In the genomic region with DNA sequence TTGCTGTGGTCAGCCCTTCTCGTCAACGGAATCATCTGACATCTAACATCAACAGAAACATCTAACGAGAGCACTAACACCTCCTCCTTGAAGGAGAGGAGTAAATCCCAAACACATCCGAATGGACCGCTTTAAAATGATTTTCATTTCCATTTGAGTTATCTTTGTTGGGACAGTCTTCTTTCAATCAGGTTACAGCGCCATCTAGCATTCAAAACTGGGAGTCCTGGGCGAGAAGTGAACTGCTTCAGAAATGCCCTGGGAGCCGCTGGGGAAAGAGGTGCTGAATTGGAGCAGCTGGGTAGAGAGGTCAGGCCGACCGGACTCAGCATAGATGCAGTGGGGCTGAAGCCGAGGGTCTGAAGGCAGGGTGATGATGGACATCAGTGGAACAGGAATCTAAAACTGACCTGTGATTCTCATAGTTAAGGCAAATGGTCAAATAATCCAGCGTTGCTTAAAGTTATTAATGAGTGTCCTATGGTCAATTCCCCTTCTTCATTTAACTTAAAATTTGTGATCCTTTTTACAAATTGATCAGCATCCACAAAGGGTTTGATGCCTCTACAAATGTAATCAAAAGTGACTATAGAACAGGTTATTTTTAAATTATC, we compare ENCODE assay signal across 8 cellular contexts.
DNase-seq lines count a peak whose midpoint lies in the region; ATAC-seq and TF ChIP-seq lines count a peak whose summit lies in the region.

No MANE protein-coding gene starts in this region.

- H3K27me3 Mint-ChIP-seq in osteocyte (ENCODE audit: unreplicated experiment), result no peaks in the 10 kb centered on the region
- H3K27me3 Mint-ChIP-seq in activated T-helper 2 cell treated with anti-CD3 and anti-CD28 coated beads, Interferon-gamma antibody, Interleukin-2, Interleukin-4, amounts not matched to agents 10 μg/mL and 5 μg/mL and 100 μg/mL, durations not matched to agents 14 hours and 24 hours and 36 hours (ENCODE audit: low read depth), result no peaks in the 10 kb centered on the region

- DNase-seq in NCI-H2196 (lab: John Stamatoyannopoulos, UW; ENCODE audit: unreplicated experiment) (peak; percentile 0), NCI-H2196 treated with DMSO at 0.1 percent for 48 hours (lab: John Stamatoyannopoulos, UW; ENCODE audit: unreplicated experiment) (no peak), NCI-H1417 treated with DMSO at 0.1 percent for 48 hours (lab: John Stamatoyannopoulos, UW) (peak; percentile 14), dorsolateral prefrontal cortex (peak in 4 of 10 donors; percentile 37 to 55 (median 46)), osteocyte (ENCODE audit: extremely low spot score, unreplicated experiment) (no peak), EL (no peak)
- DNase-seq in activated T-helper 2 cell treated with anti-CD3 and anti-CD28 coated beads, Interferon-gamma antibody, Interleukin-2, Interleukin-4, amounts not matched to agents 10 μg/mL and 5 μg/mL and 100 μg/mL, durations not matched to agents 14 hours and 24 hours and 36 hours (ENCODE audit: low spot score), result no peak

- peaks cover 7% of the 10 kb centered on the region for H3K9me3 Mint-ChIP-seq in osteocyte (ENCODE audit: unreplicated experiment)
- H3K9me3 Mint-ChIP-seq in activated T-helper 2 cell treated with anti-CD3 and anti-CD28 coated beads, Interferon-gamma antibody, Interleukin-2, Interleukin-4, amounts not matched to agents 10 μg/mL and 5 μg/mL and 100 μg/mL, durations not matched to agents 14 hours and 24 hours and 36 hours, result peaks cover 11% of the 10 kb centered on the region

- intact Hi-C loops in dorsolateral prefrontal cortex (cut with DNase I), result loop anchor here in 1 of 2 donors (5.0 kb wide), 1 partner anchor 210 kb away; the partner anchor contains the start of gene MAGEL2
- intact Hi-C loops in activated T-helper 2 cell treated with anti-CD3 and anti-CD28 coated beads, Interferon-gamma antibody, Interleukin-2, Interleukin-4, amounts not matched to agents 10 μg/mL and 5 μg/mL and 100 μg/mL, durations not matched to agents 14 hours and 24 hours and 36 hours (cut with micrococcal nuclease), result no loop called here

- peaks cover 0 to 44% (median 12%) of the 10 kb centered on the region in 45 donors for H3K27me3 ChIP-seq in dorsolateral prefrontal cortex

- no peak overlapping the region for H3K4me3 Mint-ChIP-seq in osteocyte (ENCODE audit: unreplicated experiment)
- H3K4me3 Mint-ChIP-seq in activated T-helper 2 cell treated with anti-CD3 and anti-CD28 coated beads, Interferon-gamma antibody, Interleukin-2, Interleukin-4, amounts not matched to agents 10 μg/mL and 5 μg/mL and 100 μg/mL, durations not matched to agents 14 hours and 24 hours and 36 hours (ENCODE audit: low read depth), result no peak overlapping the region

- H3K27ac Mint-ChIP-seq in osteocyte (ENCODE audit: unreplicated experiment), result no peak overlapping the region
- H3K27ac Mint-ChIP-seq in activated T-helper 2 cell treated with anti-CD3 and anti-CD28 coated beads, Interferon-gamma antibody, Interleukin-2, Interleukin-4, amounts not matched to agents 10 μg/mL and 5 μg/mL and 100 μg/mL, durations not matched to agents 14 hours and 24 hours and 36 hours, result no peak overlapping the region

- no peak overlapping the region for H3K27ac ChIP-seq in dorsolateral prefrontal cortex

- H3K4me3 ChIP-seq in dorsolateral prefrontal cortex, result no peak overlapping the region

- TF ChIP-seq CTCF in dorsolateral prefrontal cortex (IDR thresholded peaks at IDR 0.05 in 54 of 56, conservative IDR thresholded peaks at IDR 0.05 in 2 of 56; ENCODE audit: low read depth in 1 of 56, partially characterized antibody in 56 of 56) (peak in 54 of 56 donors; percentile 27 to 77 (median 60)), osteocyte (IDR thresholded peaks at IDR 0.05) (peak; percentile 30)

- no peaks in the 10 kb centered on the region for H3K4me1 Mint-ChIP-seq in osteocyte (ENCODE audit: unreplicated experiment)
- no peaks in the 10 kb centered on the region for H3K4me1 Mint-ChIP-seq in activated T-helper 2 cell treated with anti-CD3 and anti-CD28 coated beads, Interferon-gamma antibody, Interleukin-2, Interleukin-4, amounts not matched to agents 10 μg/mL and 5 μg/mL and 100 μg/mL, durations not matched to agents 14 hours and 24 hours and 36 hours (ENCODE audit: low read depth)

- no peak for ATAC-seq in GM21528 (IDR thresholded peaks at IDR 0.05; ENCODE audit: low FRiP score, unreplicated experiment)

- H3K36me3 Mint-ChIP-seq in osteocyte (ENCODE audit: unreplicated experiment), result no peaks in the 10 kb centered on the region
- no peaks in the 10 kb centered on the region for H3K36me3 Mint-ChIP-seq in activated T-helper 2 cell treated with anti-CD3 and anti-CD28 coated beads, Interferon-gamma antibody, Interleukin-2, Interleukin-4, amounts not matched to agents 10 μg/mL and 5 μg/mL and 100 μg/mL, durations not matched to agents 14 hours and 24 hours and 36 hours (ENCODE audit: low read depth)

Comparison
In these comparisons a context has a peak if more than half of its experiments do, and no peak if none do; other contexts are left out.
1. DNase-seq: peak in NCI-H2196 (single experiment) and NCI-H1417 treated with DMSO at 0.1 percent for 48 hours (single experiment); none in NCI-H2196 treated with DMSO at 0.1 percent for 48 hours (single experiment), osteocyte (single experiment), EL (single experiment) and activated T-helper 2 cell treated with anti-CD3 and anti-CD28 coated beads, Interferon-gamma antibody, Interleukin-2, Interleukin-4, amounts not matched to agents 10 μg/mL and 5 μg/mL and 100 μg/mL, durations not matched to agents 14 hours and 24 hours and 36 hours (single experiment).